Comparison of ENCODE assay signal across 1 cellular context in genomic region chr5:96297867-96298266, GRCh38.
A peak's percentile ranks its signal among the peaks of the same experiment; 100 is the strongest.
TF ChIP-seq lines count a peak whose summit lies in the region.

No MANE protein-coding gene starts in this region.

TF ChIP-seq in HepG2, 621 proteins besides CTCF, POLR2A, EP300 and RAD21 (continued from another document and continues in another):
- no peak for TF ChIP-seq ZMAT5 (CRISPR knock-in tag; IDR thresholded peaks at IDR 0.05; ENCODE audit: borderline replicate concordance, low read depth)
- TF ChIP-seq U2AF1 (optimal IDR thresholded peaks at IDR 0.05; ENCODE audit: low read depth, low read length) = no peak
- TF ChIP-seq ZUFSP (CRISPR knock-in tag; IDR thresholded peaks at IDR 0.05; ENCODE audit: borderline replicate concordance) = no peak
- 0 out of 2 replicates have a peak, but pooled peaks have one; percentile 38 for TF ChIP-seq ZSCAN29 (CRISPR knock-in tag; conservative IDR thresholded peaks at IDR 0.05)
- TF ChIP-seq PBX2 (CRISPR knock-in tag; IDR thresholded peaks at IDR 0.05) = no peak
- peak in 1 of 2 experiments; percentile 93; a peak in 2 of 4 replicates for TF ChIP-seq KLF16 (CRISPR knock-in tag; IDR thresholded peaks at IDR 0.05)
- no peak for TF ChIP-seq ZNF367 (CRISPR knock-in tag; IDR thresholded peaks at IDR 0.05; ENCODE audit: borderline replicate concordance)
- TF ChIP-seq GABPB1 (CRISPR knock-in tag; IDR thresholded peaks at IDR 0.05) = peak; percentile 51; the same call in 1 of the 2 replicates
- TF ChIP-seq NR2F6 (IDR thresholded peaks at IDR 0.05) = peak; percentile 90
- peak; percentile 91 for TF ChIP-seq NR2F6 (CRISPR knock-in tag; IDR thresholded peaks at IDR 0.05)
- no peak for TF ChIP-seq POLR2AphosphoS2 (IDR thresholded peaks at IDR 0.05; ENCODE audit: low read depth, low read length)
- TF ChIP-seq ZSCAN9 (CRISPR knock-in tag; IDR thresholded peaks at IDR 0.05; ENCODE audit: borderline replicate concordance) = peak; percentile 54; the same call in 1 of the 2 replicates
- no peak; the same call in 1 of the 2 replicates for TF ChIP-seq YEATS2 (CRISPR knock-in tag; IDR thresholded peaks at IDR 0.05; ENCODE audit: borderline replicate concordance)
- TF ChIP-seq ZNF510 (CRISPR knock-in tag; IDR thresholded peaks at IDR 0.05; ENCODE audit: low read depth) = no peak
- no peak for TF ChIP-seq ZNF337 (CRISPR knock-in tag; IDR thresholded peaks at IDR 0.05; ENCODE audit: borderline replicate concordance, low read depth)
- TF ChIP-seq GPBP1L1 (CRISPR knock-in tag; IDR thresholded peaks at IDR 0.05) = no peak
- peak; percentile 74 for TF ChIP-seq KAT8 (CRISPR knock-in tag; IDR thresholded peaks at IDR 0.05)
- peak; percentile 85 for TF ChIP-seq NR2C2 (CRISPR knock-in tag; IDR thresholded peaks at IDR 0.05; ENCODE audit: borderline replicate concordance)
- TF ChIP-seq SETDB1 (CRISPR knock-in tag; IDR thresholded peaks at IDR 0.05; ENCODE audit: borderline replicate concordance) = no peak
- TF ChIP-seq ZNF20 (CRISPR knock-in tag; IDR thresholded peaks at IDR 0.05) = no peak
- TF ChIP-seq XRCC5 (optimal IDR thresholded peaks at IDR 0.05; ENCODE audit: low read length) = no peak
- TF ChIP-seq GMEB2 (CRISPR knock-in tag; IDR thresholded peaks at IDR 0.05; ENCODE audit: low read depth) = peak; percentile 30; the same call in 1 of the 2 replicates
- TF ChIP-seq ZFP90 (CRISPR knock-in tag; IDR thresholded peaks at IDR 0.05; ENCODE audit: borderline replicate concordance) = no peak
- TF ChIP-seq ZNF788 (CRISPR knock-in tag; IDR thresholded peaks at IDR 0.05; ENCODE audit: borderline replicate concordance) = no peak; the same call in 1 of the 2 replicates
- TF ChIP-seq MIXL1 (CRISPR knock-in tag; IDR thresholded peaks at IDR 0.05) = peak; percentile 92
- TF ChIP-seq SALL2 (CRISPR knock-in tag; IDR thresholded peaks at IDR 0.05) = peak; percentile 53; the same call in 1 of the 2 replicates
- TF ChIP-seq ZFAT (CRISPR knock-in tag; conservative IDR thresholded peaks at IDR 0.05) = peak; percentile 97
- TF ChIP-seq DDIT3 (CRISPR knock-in tag; IDR thresholded peaks at IDR 0.05) = no peak
- TF ChIP-seq SMAD1 (CRISPR knock-in tag; IDR thresholded peaks at IDR 0.05; ENCODE audit: borderline replicate concordance, low read depth) = no peak
- no peak for TF ChIP-seq ZNF234 (CRISPR knock-in tag; conservative IDR thresholded peaks at IDR 0.05)
- no peak for TF ChIP-seq GZF1 (CRISPR knock-in tag; IDR thresholded peaks at IDR 0.05)
- peak; percentile 55; the same call in 1 of the 2 replicates for TF ChIP-seq ZNF281 (CRISPR knock-in tag; IDR thresholded peaks at IDR 0.05; ENCODE audit: borderline replicate concordance)
- TF ChIP-seq HNRNPUL1 (IDR thresholded peaks at IDR 0.05; ENCODE audit: low read depth, low read length) = no peak
- no peak for TF ChIP-seq FOXM1 (CRISPR knock-in tag; IDR thresholded peaks at IDR 0.05)
- TF ChIP-seq ZHX2 (IDR thresholded peaks at IDR 0.05; ENCODE audit: low read depth) = no peak
- TF ChIP-seq ZHX2 (CRISPR knock-in tag; IDR thresholded peaks at IDR 0.05; ENCODE audit: borderline replicate concordance) = no peak
- TF ChIP-seq KAT7 (CRISPR knock-in tag; IDR thresholded peaks at IDR 0.05; ENCODE audit: borderline replicate concordance) = 0 out of 2 replicates have a peak, but pooled peaks have one; percentile 56
- TF ChIP-seq ZNF224 (CRISPR knock-in tag; IDR thresholded peaks at IDR 0.05) = no peak
- no peak for TF ChIP-seq DNMT1 (CRISPR knock-in tag; IDR thresholded peaks at IDR 0.05)
- TF ChIP-seq NFE2L2 (IDR thresholded peaks at IDR 0.05; ENCODE audit: low read length) = no peak
- no peak for TF ChIP-seq BCLAF1 (IDR thresholded peaks at IDR 0.05)
- TF ChIP-seq ATF5 (CRISPR knock-in tag; IDR thresholded peaks at IDR 0.05; ENCODE audit: low read depth) = no peak
